10 cellular contexts compared by ENCODE assay signal in the genomic region with DNA sequence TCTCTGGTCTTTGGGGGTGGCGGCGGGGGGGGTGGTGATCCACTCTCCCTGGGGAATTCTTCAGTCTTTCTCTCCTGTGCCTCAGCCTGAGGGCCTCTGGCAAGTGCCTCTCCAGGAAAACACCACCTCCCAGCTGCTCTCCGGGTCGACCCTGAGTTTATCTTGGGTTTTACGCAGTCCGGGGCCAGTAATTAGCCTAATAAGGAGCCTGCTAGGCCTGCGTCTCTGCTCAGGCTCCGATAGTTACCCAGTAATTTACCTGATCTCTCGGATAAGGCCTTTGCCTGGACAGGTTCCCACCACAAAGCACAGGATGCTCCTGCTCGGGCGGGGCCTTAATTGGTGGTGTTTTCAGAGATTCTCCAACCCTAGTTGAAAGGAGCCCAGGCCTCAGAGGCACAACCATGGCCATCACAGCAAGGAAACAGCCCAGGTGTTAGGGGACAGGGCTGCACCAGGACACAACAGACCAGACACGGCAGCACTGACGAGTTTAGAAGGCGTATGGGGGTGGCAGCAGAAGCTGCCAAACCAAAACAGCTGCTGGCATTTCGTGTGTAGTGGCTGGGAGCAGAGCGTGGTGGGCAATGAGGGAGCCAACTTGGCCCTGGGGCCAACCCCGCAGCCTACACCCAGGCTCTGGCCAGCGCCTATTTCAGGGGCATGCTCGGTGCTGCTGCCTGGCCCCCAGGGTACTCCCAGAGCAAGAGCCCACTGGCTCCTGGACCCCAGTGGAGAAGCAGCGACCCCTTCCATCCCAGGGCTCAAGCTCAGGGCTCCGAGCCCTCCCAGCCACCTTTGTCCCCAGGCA.
A peak's percentile ranks its signal among the peaks of the same experiment; 100 is the strongest.
DNase-seq lines count a peak whose midpoint lies in the region; ATAC-seq, FAIRE-seq and TF ChIP-seq lines count a peak whose summit lies in the region.
"Had no signal": no experiment of that assay in that cellular context is flagged by ENCODE, and none has a peak within 500 bp of the region (broad histone marks: within the 10 kb centered on the region; RNA-seq: fewer than 3 reads in every experiment).

No MANE protein-coding gene starts in this region.

- H3K4me3 ChIP-seq in H1 (ENCODE audit: extremely low read depth in 1 of 4, insufficient read depth in 2 of 4, low read depth in 3 of 4, low read length in 4 of 4) = no peak overlapping the region
- no peak overlapping the region for H3K4me3 ChIP-seq in trophoblast cell (ENCODE audit: low read depth, low read length)

- H3K23ac ChIP-seq in H1 (ENCODE audit: insufficient read length) (no peak overlapping the region), trophoblast cell (ENCODE audit: low read length) (no peak overlapping the region)

- H2BK5ac ChIP-seq in H1 (ENCODE audit: low read depth, low read length) (peak overlapping the region; percentile 92; the same call in 1 of the 2 replicates), trophoblast cell (ENCODE audit: low read depth, low read length, poor library complexity) (peak overlapping the region; percentile 87)

- TF ChIP-seq POLR2A in H1 (IDR thresholded peaks at IDR 0.05; ENCODE audit: control extremely low read depth in 1 of 2, low read depth in 2 of 2, low read length in 2 of 2) = no peak

- no peak for TF ChIP-seq CTCF in H1 (IDR thresholded peaks at IDR 0.05; ENCODE audit: control extremely low read depth in 1 of 3, insufficient read depth in 1 of 3, low read depth in 1 of 3, low read length in 3 of 3)

- DNase-seq in ELF-1 (ENCODE audit: low read depth, low spot score) = peak; percentile 93
- peak; percentile 15 for DNase-seq in NCI-H748 treated with DMSO at 0.1 percent for 48 hours (lab: John Stamatoyannopoulos, UW)
- no peak for DNase-seq in H1 (ENCODE audit: low read depth in 1 of 2, low spot score in 2 of 2)
- peak in 1 of 2 donors; percentile 4 for DNase-seq in trophoblast cell
- no peak for DNase-seq in GF-D8 (lab: John Stamatoyannopoulos, UW)
- no peak for DNase-seq in stimulated activated CD4-positive, alpha-beta T cell treated with anti-CD3 and anti-CD28 coated beads, Interleukin-4, amount 100 ng/mL, for 24 hours
- DNase-seq: stimulated activated CD8-positive, alpha-beta memory T cell treated with anti-CD3 and anti-CD28 coated beads, Interleukin-4, amount 100 ng/mL, for 48 hours had no signal

- no peak for TF ChIP-seq EP300 in H1 (IDR thresholded peaks at IDR 0.05; ENCODE audit: borderline replicate concordance in 1 of 2, low read depth in 2 of 2, low read length in 2 of 2)

- peak overlapping the region; percentile 1; the same call in 1 of the 2 replicates for H2BK20ac ChIP-seq in H1 (ENCODE audit: low read length)

- H4K5ac ChIP-seq in H1 (ENCODE audit: insufficient read length, low read depth, low read length) = no peak overlapping the region

- ATAC-seq in HG02610 (IDR thresholded peaks at IDR 0.05; ENCODE audit: unreplicated experiment) (no peak), GM21390 (IDR thresholded peaks at IDR 0.05; ENCODE audit: unreplicated experiment) (no peak)

- H3K79me2 ChIP-seq in H1 (ENCODE audit: control insufficient read depth in 1 of 2, insufficient read depth in 2 of 2, low read length in 2 of 2) (no peaks in the 10 kb centered on the region), trophoblast cell (ENCODE audit: control insufficient read depth, insufficient read depth, low read length, poor library complexity) (peaks cover 5% of the 10 kb centered on the region)

- POLR2A ChIA-PET in H1 (lab: Charles Lee; ENCODE audit: partially characterized antibody) = interaction anchor here (0.5 to 0.7 kb wide), 2 partner anchors 30 to 74 kb away, joined by 3 to 4 read pairs; no protein-coding TSS in a partner anchor

- peak overlapping the region; percentile 45 for H4K91ac ChIP-seq in H1 (replicated peaks; ENCODE audit: insufficient read length, low read length)
- H4K91ac ChIP-seq in trophoblast cell (ENCODE audit: low read depth, low read length) = peak overlapping the region; percentile 95

- no peak overlapping the region; a peak in 2 of 7 replicates for H3K9ac ChIP-seq in H1 (replicated peaks in 1 of 4; ENCODE audit: extremely low read depth in 1 of 4, low read depth in 3 of 4, low read length in 3 of 4)
- no peak overlapping the region for H3K9ac ChIP-seq in trophoblast cell (ENCODE audit: low read length)

- H2AFZ ChIP-seq in H1 (ENCODE audit: low read length) (peak overlapping the region; percentile 4; the same call in 1 of the 2 replicates), trophoblast cell (ENCODE audit: insufficient read depth, low read length, poor library complexity) (peak overlapping the region; percentile 56)

- H3K27ac ChIP-seq in H1 (ENCODE audit: low read depth, low read length) (no peak overlapping the region), trophoblast cell (ENCODE audit: low read depth, low read length) (peak overlapping the region; percentile 69)

- no peak for TF ChIP-seq RAD21 in H1 (IDR thresholded peaks at IDR 0.05 in 1 of 2, conservative IDR thresholded peaks at IDR 0.05 in 1 of 2; ENCODE audit: low read depth in 2 of 2, low read length in 2 of 2)

- H2BK12ac ChIP-seq in H1 (ENCODE audit: low read depth, low read length) = peak overlapping the region; percentile 98; the same call in 1 of the 2 replicates
- H2BK12ac ChIP-seq in trophoblast cell (ENCODE audit: low read length) = peak overlapping the region; percentile 94

- H3K4me1 ChIP-seq in H1 (replicated peaks in 1 of 4; ENCODE audit: control insufficient read depth in 3 of 4, insufficient read depth in 4 of 4, low read length in 3 of 4) (peaks cover 0 to 23% (median 12%) of the 10 kb centered on the region in 4 experiments; a peak in 5 of 7 replicates), trophoblast cell (ENCODE audit: control insufficient read depth in 1 of 2, insufficient read depth in 2 of 2, low read length in 2 of 2) (peaks cover 18 to 20% of the 10 kb centered on the region in 2 experiments)

- no peak for FAIRE-seq in H1 (lab: Jason Lieb, UNC)

- H4K20me1 ChIP-seq in H1 (replicated peaks in 1 of 2; ENCODE audit: control insufficient read depth in 1 of 2, insufficient read depth in 2 of 2, low read length in 2 of 2) = no peaks in the 10 kb centered on the region

- no peak overlapping the region for H3K56ac ChIP-seq in H1 (replicated peaks; ENCODE audit: insufficient read length, low read depth, low read length)

- H3K4ac ChIP-seq in H1 (replicated peaks; ENCODE audit: insufficient read length, low read depth, low read length) (peak overlapping the region; percentile 27), trophoblast cell (ENCODE audit: low read depth, low read length) (peak overlapping the region; percentile 59)

- H2AK5ac ChIP-seq in H1 (ENCODE audit: low read depth, low read length) = peak overlapping the region; percentile 54; the same call in 1 of the 2 replicates
- peak overlapping the region; percentile 82 for H2AK5ac ChIP-seq in trophoblast cell (ENCODE audit: low read length)

- peaks cover 4 to 10% (median 9%) of the 10 kb centered on the region in 4 experiments; a peak in 6 of 7 replicates for H3K27me3 ChIP-seq in H1 (replicated peaks in 1 of 4; ENCODE audit: control insufficient read depth in 3 of 4, extremely low read depth in 1 of 4, insufficient read depth in 3 of 4, low read length in 3 of 4)
- no peaks in the 10 kb centered on the region for H3K27me3 ChIP-seq in trophoblast cell (ENCODE audit: insufficient read depth, low read length)
- H3K27me3 ChIP-seq: dorsolateral prefrontal cortex had no signal

- H3K4me2 ChIP-seq in H1 (ENCODE audit: insufficient read depth in 1 of 2, low read depth in 2 of 2, low read length in 2 of 2) (peak overlapping the region in 1 of 2 experiments; percentile 18; a peak in 1 of 4 replicates), trophoblast cell (ENCODE audit: low read length) (peak overlapping the region; percentile 1)

- H2BK15ac ChIP-seq in H1 (ENCODE audit: low read length) = peak overlapping the region; percentile 40; the same call in 1 of the 2 replicates

- CTCF ChIA-PET in H1 (lab: Charles Lee; ENCODE audit: partially characterized antibody) = interaction anchor here (0.7 to 3.4 kb wide), 12 partner anchors 9 to 184 kb away, joined by 3 to 12 read pairs (median 3); no protein-coding TSS in a partner anchor

- peak overlapping the region; percentile 60 for H2BK120ac ChIP-seq in H1 (replicated peaks; ENCODE audit: low read depth, low read length)
- H2BK120ac ChIP-seq in trophoblast cell (ENCODE audit: insufficient read depth, low read length, poor library complexity) = peak overlapping the region; percentile 94

- no peaks in the 10 kb centered on the region for H3K36me3 ChIP-seq in H1 (ENCODE audit: control insufficient read depth in 2 of 4, insufficient read depth in 4 of 4, low read length in 3 of 4)
- H3K36me3 ChIP-seq in trophoblast cell (ENCODE audit: control insufficient read depth in 1 of 2, insufficient read depth in 2 of 2, low read length in 2 of 2) = no peaks in the 10 kb centered on the region

- H3K9me3 ChIP-seq in H1 (ENCODE audit: insufficient read depth in 2 of 2, low read depth in 1 of 2, low read length in 1 of 2) (no peaks in the 10 kb centered on the region), trophoblast cell (ENCODE audit: insufficient read depth, low read depth, low read length) (no peaks in the 10 kb centered on the region)

- no peak overlapping the region for H4K8ac ChIP-seq in H1 (ENCODE audit: extremely low read depth, insufficient read depth, low read length)
- H4K8ac ChIP-seq in trophoblast cell (ENCODE audit: low read depth, low read length) = peak overlapping the region; percentile 72

- WGBS in H1 (ENCODE audit: extremely low coverage in 1 of 2, insufficient coverage in 1 of 2, insufficient read length in 1 of 2, insufficient replicate concordance in 2 of 2, low coverage in 1 of 2, low lambda C conversion rate in 2 of 2, missing lambda C conversion rate in 1 of 2), 2 experiments = 77% methylated on average over 21 of the region's 21 CpGs; no CpG with 5 or more reads in 1 of the 2 experiments
- no CpG with 5 or more reads among the region's 21 CpGs for WGBS in trophoblast cell (ENCODE audit: extremely low coverage, insufficient coverage, insufficient read length)

- peaks cover 1% of the 10 kb centered on the region; the same call in 1 of the 2 replicates for H3K23me2 ChIP-seq in H1 (ENCODE audit: low read depth, low read length)

- peak overlapping the region; percentile 17 for H4K12ac ChIP-seq in trophoblast cell (ENCODE audit: low read depth, low read length)

- H3K18ac ChIP-seq in H1 (ENCODE audit: extremely low read depth, low read length) = peak overlapping the region; percentile 83
- peak overlapping the region; percentile 83 for H3K18ac ChIP-seq in trophoblast cell (ENCODE audit: low read length)

- H3K79me1 ChIP-seq in H1 (ENCODE audit: low read depth, low read length) (no peaks in the 10 kb centered on the region), trophoblast cell (ENCODE audit: low read length) (peaks cover 17% of the 10 kb centered on the region)

- no peak overlapping the region for H3K14ac ChIP-seq in H1 (ENCODE audit: insufficient read length)
- peak overlapping the region; percentile 83 for H3K14ac ChIP-seq in trophoblast cell (ENCODE audit: low read length)

TF ChIP-seq in H1, 55 proteins besides CTCF, POLR2A, EP300 and RAD21 (continues in another document):
- TF ChIP-seq EZH2 (IDR thresholded peaks at IDR 0.05; ENCODE audit: low read depth, low read length, severe bottlenecking) = no peak
- no peak for TF ChIP-seq SP4 (IDR thresholded peaks at IDR 0.05; ENCODE audit: low read length)

Comparison
In these comparisons a context has a peak if more than half of its experiments do, and no peak if none do; other contexts are left out.
1. DNase-seq: peak in ELF-1 (single experiment) and NCI-H748 treated with DMSO at 0.1 percent for 48 hours (single experiment); none in H1 (0 of 2), GF-D8 (single experiment) and stimulated activated CD4-positive, alpha-beta T cell treated with anti-CD3 and anti-CD28 coated beads, Interleukin-4, amount 100 ng/mL, for 24 hours (single experiment).